ENCODE assay signal across 21 cellular contexts in genomic region chr4:118286685-118287084, GRCh38.
DNase-seq lines count a peak whose midpoint lies in the region; ATAC-seq, FAIRE-seq and TF ChIP-seq lines count a peak whose summit lies in the region.
"Had no signal": no experiment of that assay in that cellular context is flagged by ENCODE, and none has a peak within 500 bp of the region (broad histone marks: within the 10 kb centered on the region; RNA-seq: fewer than 3 reads in every experiment).

No MANE protein-coding gene starts in this region.

- in situ Hi-C loops in mammary epithelial cell (cut with MboI; ENCODE audit: low sequenced_read_pairs in 2 of 2) = loop anchor here (5.0 to 25.0 kb wide), 3 partner anchors 58 to 226 kb away; no protein-coding TSS in a partner anchor

- H3K36me3 Mint-ChIP-seq in HFFc6 (ENCODE audit: low read depth) = peaks cover 24% of the 10 kb centered on the region

- TF ChIP-seq POLR2A in sigmoid colon (IDR thresholded peaks at IDR 0.05) (no peak), GM12891 (IDR thresholded peaks at IDR 0.05; ENCODE audit: low read depth, low read length) (no peak)

- intact Hi-C loops in mammary epithelial cell (cut with micrococcal nuclease) (no loop called here), sigmoid colon (cut with DNase I) (no loop called here)

- H3K79me2 ChIP-seq in mammary epithelial cell (ENCODE audit: insufficient read depth, low read length) = no peaks in the 10 kb centered on the region

- no peak for FAIRE-seq in GM12891 (lab: Jason Lieb, UNC)
- FAIRE-seq: GM12878, GM19239, H1 had no signal

- DNase-seq in HFFc6 (no peak), mammary epithelial cell (peak; percentile 82), COLO668 (lab: John Stamatoyannopoulos, UW; ENCODE audit: unreplicated experiment) (no peak), sigmoid colon (no peak), GF-D8 (lab: John Stamatoyannopoulos, UW) (no peak), GM12891 (ENCODE audit: insufficient read length, low spot score) (no peak)
- DNase-seq: ACHN; BE2C; C1 segment of cervical spinal cord; CD4-positive, CD25-positive, alpha-beta regulatory T cell; CD8-positive, alpha-beta memory T cell; DMS153; DMS79 treated with DMSO at 0.1 percent for 48 hours had no signal

- H3K36me3 ChIP-seq in mammary epithelial cell (ENCODE audit: insufficient read depth, low read length) (peaks cover 2% of the 10 kb centered on the region), sigmoid colon (no peaks in the 10 kb centered on the region)

- H3K9me3 Mint-ChIP-seq in HFFc6 = no peaks in the 10 kb centered on the region
- H3K9me3 Mint-ChIP-seq: CD8-positive, alpha-beta memory T cell had no signal

- dilution Hi-C loops in mammary epithelial cell (cut with HindIII; ENCODE audit: low sequenced_read_pairs) = no loop called here

- no peak for TF ChIP-seq CTCF in HFFc6 (IDR thresholded peaks at IDR 0.05)
- TF ChIP-seq CTCF in mammary epithelial cell (conservative IDR thresholded peaks at IDR 0.05 in 1 of 2, IDR thresholded peaks at IDR 0.05 in 1 of 2; ENCODE audit: extremely low read depth in 1 of 2, insufficient read depth in 1 of 2, low read depth in 1 of 2, low read length in 2 of 2) = no peak
- no peak for TF ChIP-seq CTCF in sigmoid colon (IDR thresholded peaks at IDR 0.05)

- TF ChIP-seq EP300 in sigmoid colon (IDR thresholded peaks at IDR 0.05) = no peak

- BruUV-seq in mammary epithelial cell (replicated peaks; lab: Mats Ljungman, UMichigan) = no TSS peak

- CTCF ChIA-PET in mammary epithelial cell (lab: Charles Lee; ENCODE audit: low non-redundant PET) = no interaction called here

- H3K27ac ChIP-seq in mammary epithelial cell (ENCODE audit: insufficient read depth, low read depth, low read length) (peak overlapping the region; percentile 90), skin epidermis (peak overlapping the region in 12 of 21 experiments; percentile 4 to 66 (median 28)), sigmoid colon (no peak overlapping the region)
- H3K27ac ChIP-seq: HL-60 had no signal

- H3K4me3 ChIP-seq in mammary epithelial cell (replicated peaks in 1 of 3; ENCODE audit: insufficient read depth in 1 of 3, low read depth in 2 of 3, low read length in 3 of 3) = no peak overlapping the region
- H3K4me3 ChIP-seq in skin epidermis = no peak overlapping the region
- no peak overlapping the region for H3K4me3 ChIP-seq in sigmoid colon
- H3K4me3 ChIP-seq: GM12878, HAP-1, K562 had no signal

- peak; percentile 78 for ATAC-seq in esophagus mucosa
- ATAC-seq: GM12878, K562 had no signal

- H4K20me1 ChIP-seq in mammary epithelial cell (ENCODE audit: insufficient read depth, low read length) = no peaks in the 10 kb centered on the region

- H3K4me2 ChIP-seq in mammary epithelial cell (ENCODE audit: insufficient read depth, low read depth, low read length) = peak overlapping the region; percentile 66

- H3K9ac ChIP-seq in mammary epithelial cell (ENCODE audit: insufficient read depth, low read length) = no peak overlapping the region

- H3K9me3 ChIP-seq in mammary epithelial cell (replicated peaks; ENCODE audit: insufficient read depth, low read length) (no peaks in the 10 kb centered on the region), sigmoid colon (no peaks in the 10 kb centered on the region)
- H3K9me3 ChIP-seq: BE2C, HAP-1 had no signal

- peaks cover 3% of the 10 kb centered on the region for H3K27me3 Mint-ChIP-seq in HFFc6 (ENCODE audit: insufficient read depth)
- H3K27me3 Mint-ChIP-seq: CD4-positive, CD25-positive, alpha-beta regulatory T cell; CD8-positive, alpha-beta memory T cell had no signal

- no peaks in the 10 kb centered on the region for H3K27me3 ChIP-seq in mammary epithelial cell (ENCODE audit: insufficient read depth, low read length)
- H3K27me3 ChIP-seq in sigmoid colon = no peaks in the 10 kb centered on the region
- H3K27me3 ChIP-seq: BE2C had no signal

- 33% methylated on average over 3 of the region's 3 CpGs for WGBS in mammary epithelial cell (ENCODE audit: low coverage, missing lambda C conversion rate)
- 94 to 96% methylated on average over 3 of the region's 3 CpGs for WGBS in sigmoid colon, 2 donors

- no peak overlapping the region for H2AFZ ChIP-seq in mammary epithelial cell (ENCODE audit: low read depth, low read length)

- H3K4me1 ChIP-seq in mammary epithelial cell (ENCODE audit: insufficient read depth, low read length) (peaks cover 36% of the 10 kb centered on the region), sigmoid colon (no peaks in the 10 kb centered on the region)

- no peak overlapping the region for H3K4me3 Mint-ChIP-seq in HFFc6
- H3K4me3 Mint-ChIP-seq: CD4-positive, CD25-positive, alpha-beta regulatory T cell; CD8-positive, alpha-beta memory T cell had no signal

- peaks cover 91% of the 10 kb centered on the region for H3K4me1 Mint-ChIP-seq in HFFc6 (ENCODE audit: low read depth)

- H3K27ac Mint-ChIP-seq in HFFc6 = peak overlapping the region; percentile 8; the same call in 1 of the 2 replicates
- H3K27ac Mint-ChIP-seq: CD4-positive, CD25-positive, alpha-beta regulatory T cell had no signal

TF ChIP-seq in GM12891, 5 proteins besides CTCF, POLR2A, EP300 and RAD21:
- TF ChIP-seq POU2F2 (IDR thresholded peaks at IDR 0.05; ENCODE audit: low read depth, low read length) (no peak), PAX5 (IDR thresholded peaks at IDR 0.05; ENCODE audit: insufficient read depth, low read length, severe bottlenecking) (no peak), TAF1 (IDR thresholded peaks at IDR 0.05; ENCODE audit: low read depth, low read length) (no peak), POLR2AphosphoS5 (IDR thresholded peaks at IDR 0.05; ENCODE audit: low read depth, low read length) (no peak), SPI1 (IDR thresholded peaks at IDR 0.05; ENCODE audit: low read depth, low read length) (no peak)

Comparison
In these comparisons a context has a peak if more than half of its experiments do, and no peak if none do; other contexts are left out.
1. H3K27ac ChIP-seq: peak in mammary epithelial cell (single experiment) and skin epidermis (12 of 21); none in sigmoid colon (0 of 4).